ENCODE assay signal across 21 cellular contexts in genomic region chr11:117385906-117386305, GRCh38. TPM values are rescaled to one million over a fixed set of nuclear protein-coding genes. Genes with fewer than 3 reads are reported as not detected.
DNase-seq lines count a peak whose midpoint lies in the region; ATAC-seq and TF ChIP-seq lines count a peak whose summit lies in the region.
"Had no signal": no experiment of that assay in that cellular context is flagged by ENCODE, and none has a peak within 500 bp of the region (broad histone marks: within the 10 kb centered on the region; RNA-seq: fewer than 3 reads in every experiment).

No MANE protein-coding gene starts in this region.

- no peaks in the 10 kb centered on the region for H3K4me1 ChIP-seq in sigmoid colon
- H3K4me1 ChIP-seq: Caco-2 had no signal

- 97 to 98% methylated on average over 9 of the region's 9 CpGs for WGBS in sigmoid colon, 2 donors

- no peaks in the 10 kb centered on the region for H3K27me3 ChIP-seq in sigmoid colon
- H3K27me3 ChIP-seq: BLaER1 had no signal

- intact Hi-C loops in cardiac septum (cut with DNase I), result no loop called here
- intact Hi-C loops in Right ventricle myocardium inferior (cut with DNase I), result no loop called here
- intact Hi-C loops in sigmoid colon (cut with DNase I), result no loop called here

- no peak for ATAC-seq in Right ventricle myocardium inferior
- ATAC-seq: CD8-positive, alpha-beta T cell; GM12878 had no signal

- DNase-seq in cardiac septum (ENCODE audit: low spot score), result peak; percentile 43
- DNase-seq in Right ventricle myocardium inferior (ENCODE audit: missing footprints), result no peak
- peak; percentile 63 for DNase-seq in cerebellum (ENCODE audit: low spot score)
- DNase-seq in mesenteric fat pad (ENCODE audit: low spot score), result peak; percentile 51
- DNase-seq in sigmoid colon, result peak; percentile 9
- DNase-seq in glomerular visceral epithelial cell (ENCODE audit: extremely low spot score), result no peak
- no peak for DNase-seq in cortex of kidney (lab: John Stamatoyannopoulos, UW)
- DNase-seq in RKO (ENCODE audit: low spot score), result no peak
- DNase-seq: Caco-2; CD4-positive, CD25-positive, alpha-beta regulatory T cell; CD8-positive, alpha-beta T cell; DMS153; DND-41; GDM1; GM23248; H7; HCEC 1CT had no signal

- TF ChIP-seq EP300 in sigmoid colon (IDR thresholded peaks at IDR 0.05), result no peak

- H3K4me3 ChIP-seq in sigmoid colon, result no peak overlapping the region
- H3K4me3 ChIP-seq: BLaER1, GM12878, GM23248 had no signal

- no peak for TF ChIP-seq CTCF in sigmoid colon (IDR thresholded peaks at IDR 0.05)

- H3K9me3 ChIP-seq in sigmoid colon, result no peaks in the 10 kb centered on the region
- H3K9me3 ChIP-seq: BLaER1, Caco-2 had no signal

- no peak for TF ChIP-seq POLR2A in sigmoid colon (IDR thresholded peaks at IDR 0.05)

- H3K36me3 ChIP-seq in sigmoid colon, result peaks cover 5 to 95% (median 32%) of the 10 kb centered on the region in 4 donors

- H3K27ac ChIP-seq in sigmoid colon, result no peak overlapping the region
- H3K27ac ChIP-seq: 22Rv1, BLaER1, C4-2B, GM23248 had no signal

RNA-seq across cellular contexts. Expression of gene CEP164, which starts 58.3 kb away (rescaled TPM):
- total RNA-seq in cardiac septum (9.9 TPM), Right ventricle myocardium inferior (4.7 TPM), cerebellum (35.1 TPM), mesenteric fat pad (19.2 TPM), sigmoid colon (10 to 100 TPM; 12.5 to 40.4 (median 20.4) TPM)
- 10 to 100 TPM in 1 of 3 donors, 1 to 10 TPM in 2; 1.8 to 19.4 (median 4.9) TPM for polyA plus RNA-seq in sigmoid colon

Comparison
In these comparisons a context has a peak if more than half of its experiments do, and no peak if none do; other contexts are left out.
1. DNase-seq: peak in cardiac septum (single experiment), cerebellum (single experiment), mesenteric fat pad (single experiment) and sigmoid colon (single experiment); none in Right ventricle myocardium inferior (single experiment), glomerular visceral epithelial cell (single experiment), cortex of kidney (single experiment) and RKO (single experiment).